ENCODE assay signal across 20 cellular contexts in genomic region chr2:2808551-2809058, GRCh38.
"Had no signal": no experiment of that assay in that cellular context is flagged by ENCODE, and none has a peak within 500 bp of the region (broad histone marks: within the 10 kb centered on the region; RNA-seq: fewer than 3 reads in every experiment).

No MANE protein-coding gene starts in this region.

- H3K27ac ChIP-seq: HL-60, KMS-11, SJSA1, SK-N-MC had no signal

- H3K27me3 ChIP-seq: SJSA1 had no signal

- H3K36me3 ChIP-seq: SJSA1 had no signal

- DNase-seq: Kasumi-1, MM.1S, NCI-H1092 treated with DMSO at 0.1 percent for 48 hours, NCI-H146, NCI-H1694 treated with DMSO at 0.1 percent for 48 hours, NCI-H1930, NCI-H2081, NCI-H2107, NCI-H2227 treated with DMSO at 0.1 percent for 48 hours, NCI-H524 treated with DMSO at 0.1 percent for 48 hours, NCI-H69, NCI-H774, Right ventricle myocardium superior, RPMI8226, SIG-M5 had no signal

- ATAC-seq: K562 had no signal

- H3K4me1 ChIP-seq: SJSA1 had no signal

- H3K4me3 ChIP-seq: K562, SJSA1, SK-N-MC had no signal
